Comparison of ENCODE assay signal across 1 cellular context in the genomic region with DNA sequence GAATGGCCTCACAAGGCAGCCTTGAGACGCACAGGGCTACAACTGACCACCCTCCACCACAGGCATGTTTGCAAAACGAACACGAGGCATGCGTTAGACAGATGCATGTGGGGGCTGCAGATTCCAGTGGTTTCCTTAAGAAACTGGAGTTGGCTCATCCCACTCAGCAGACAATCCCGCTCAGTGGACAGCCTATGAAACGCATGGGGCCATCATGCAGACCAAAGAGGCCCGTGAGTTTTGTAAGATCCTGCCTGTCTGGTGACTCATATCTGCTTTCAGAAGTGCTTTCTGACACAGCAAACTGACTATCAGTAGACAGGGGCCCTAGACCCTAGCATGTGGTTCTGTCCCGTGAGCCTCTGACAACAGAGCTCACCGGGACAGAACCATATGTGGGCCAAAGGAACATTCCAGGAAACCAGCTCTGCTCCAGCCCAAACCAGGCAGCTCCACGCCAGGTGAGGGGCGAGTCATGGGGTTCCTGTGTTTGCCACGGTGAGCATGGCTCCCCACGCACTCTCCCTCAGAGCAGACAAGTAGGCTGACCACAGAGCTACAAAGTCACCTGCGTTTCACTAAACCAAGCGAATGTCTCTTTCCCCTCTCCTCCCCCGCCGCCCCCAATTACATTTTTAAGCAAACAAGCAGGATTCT.
TF ChIP-seq lines count a peak whose summit lies in the region.

No MANE protein-coding gene starts in this region.

TF ChIP-seq in GM23338, 12 proteins besides CTCF, POLR2A, EP300 and RAD21 (continued from another document):
- TF ChIP-seq ZNF462 (CRISPR knock-in tag; IDR thresholded peaks at IDR 0.05) (no peak), ZNF114 (CRISPR knock-in tag; IDR thresholded peaks at IDR 0.05) (no peak), STAT1 (IDR thresholded peaks at IDR 0.05; ENCODE audit: unreplicated experiment) (no peak), EZH2 (IDR thresholded peaks at IDR 0.05; ENCODE audit: low read depth, unreplicated experiment) (no peak), CREB1 (CRISPR knock-in tag; IDR thresholded peaks at IDR 0.05; ENCODE audit: low read depth) (no peak), ZNF331 (CRISPR knock-in tag; IDR thresholded peaks at IDR 0.05; ENCODE audit: low read depth) (no peak), EZH2phosphoT487 (IDR thresholded peaks at IDR 0.05; ENCODE audit: unreplicated experiment) (no peak), REST (IDR thresholded peaks at IDR 0.05; ENCODE audit: unreplicated experiment) (no peak)
